Comparison of ENCODE assay signal across 2 cellular contexts in genomic region chr17:58671969-58672368, GRCh38.
A peak's percentile ranks its signal among the peaks of the same experiment; 100 is the strongest.
TF ChIP-seq lines count a peak whose summit lies in the region.

No MANE protein-coding gene starts in this region.

TF ChIP-seq in HCT116, 20 proteins besides CTCF, POLR2A, EP300 and RAD21:
- TF ChIP-seq ZFX (IDR thresholded peaks at IDR 0.05) (peak; percentile 40; the same call in 1 of the 2 replicates), ATF3 (IDR thresholded peaks at IDR 0.05) (no peak)
TF ChIP-seq in HCT116: peak in this region for 1.

TF ChIP-seq in K562, 482 proteins besides CTCF, POLR2A, EP300 and RAD21:
- TF ChIP-seq SRF (CRISPR knock-in tag; IDR thresholded peaks at IDR 0.05) (no peak), ZFP30 (CRISPR knock-in tag; IDR thresholded peaks at IDR 0.05; ENCODE audit: borderline replicate concordance) (no peak), ZNF449 (CRISPR knock-in tag; IDR thresholded peaks at IDR 0.05) (no peak), ATF3 (IDR thresholded peaks at IDR 0.05) (peak; percentile 61), ATF3 (CRISPR knock-in tag; conservative IDR thresholded peaks at IDR 0.05) (no peak), HIVEP1 (CRISPR knock-in tag; IDR thresholded peaks at IDR 0.05) (no peak), EWSR1 (IDR thresholded peaks at IDR 0.05; ENCODE audit: borderline replicate concordance, low read depth, partially characterized antibody) (no peak), ZFX (CRISPR knock-in tag; IDR thresholded peaks at IDR 0.05) (peak; percentile 14; the same call in 1 of the 2 replicates), MLLT1 (IDR thresholded peaks at IDR 0.05) (no peak), CGGBP1 (CRISPR knock-in tag; IDR thresholded peaks at IDR 0.05) (no peak), ATF7 (IDR thresholded peaks at IDR 0.05) (peak; percentile 43; the same call in 1 of the 2 replicates), ZBTB11 (CRISPR knock-in tag; IDR thresholded peaks at IDR 0.05) (peak in 1 of 3 experiments; percentile 41; a peak in 2 of 6 replicates), TAF9B (IDR thresholded peaks at IDR 0.05; ENCODE audit: partially characterized antibody) (no peak), NR3C1 (CRISPR knock-in tag; IDR thresholded peaks at IDR 0.05) (no peak), TOE1 (IDR thresholded peaks at IDR 0.05; ENCODE audit: borderline replicate concordance) (no peak), TOE1 (CRISPR knock-in tag; IDR thresholded peaks at IDR 0.05; ENCODE audit: borderline replicate concordance, low read depth) (no peak), POLR3A (IDR thresholded peaks at IDR 0.05; ENCODE audit: borderline replicate concordance, extremely low read depth, insufficient read depth, insufficient read length) (no peak), ATF1 (CRISPR knock-in tag; IDR thresholded peaks at IDR 0.05) (no peak), ATF1 (tag; IDR thresholded peaks at IDR 0.05) (no peak), RBM17 (IDR thresholded peaks at IDR 0.05; ENCODE audit: borderline replicate concordance, low read depth, low read length) (no peak), ZNF280B (CRISPR knock-in tag; IDR thresholded peaks at IDR 0.05) (no peak), ESRRB (CRISPR knock-in tag; IDR thresholded peaks at IDR 0.05; ENCODE audit: borderline replicate concordance) (no peak), ERF (CRISPR knock-in tag; IDR thresholded peaks at IDR 0.05) (no peak)
